14 cellular contexts compared by ENCODE assay signal in genomic region chr9:16213781-16214515, GRCh38.
DNase-seq lines count a peak whose midpoint lies in the region; ATAC-seq and TF ChIP-seq lines count a peak whose summit lies in the region.
"Had no signal": no experiment of that assay in that cellular context is flagged by ENCODE, and none has a peak within 500 bp of the region (broad histone marks: within the 10 kb centered on the region; RNA-seq: fewer than 3 reads in every experiment).

No MANE protein-coding gene starts in this region.

- in situ Hi-C loops in G401 (cut with HindIII; ENCODE audit: low sequenced_read_pairs): no loop called here

- H3K4me3 Mint-ChIP-seq in activated T-cell treated with anti-CD3 and anti-CD28 coated beads, Interleukin-2, amount 50 U/mL, for 72 hours: no peak overlapping the region

- peak; percentile 98 for ATAC-seq in SK-N-SH treated with all-trans-retinoic acid at 6 μM for 48 hours
- no peak for ATAC-seq in activated T-cell treated with anti-CD3 and anti-CD28 coated beads, Interleukin-2, amount 50 U/mL, for 72 hours (replicated peaks in 1 of 2)
- ATAC-seq: K562 had no signal

- H3K36me3 Mint-ChIP-seq in activated T-cell treated with anti-CD3 and anti-CD28 coated beads, Interleukin-2, amount 50 U/mL, for 72 hours (ENCODE audit: insufficient read depth in 2 of 2): peaks cover 0 to 2% of the 10 kb centered on the region in 2 donors

- no peaks in the 10 kb centered on the region for H3K4me1 Mint-ChIP-seq in activated T-cell treated with anti-CD3 and anti-CD28 coated beads, Interleukin-2, amount 50 U/mL, for 72 hours (ENCODE audit: low read depth)

- peak; percentile 93 for DNase-seq in AG10803 (ENCODE audit: low read depth)
- peak; percentile 93 to 97 for DNase-seq in foreskin fibroblast
- peak; percentile 14 for DNase-seq in pons (ENCODE audit: low spot score)
- no peak for DNase-seq in DMS53 (lab: John Stamatoyannopoulos, UW)
- no peak for DNase-seq in G401 (ENCODE audit: low spot score)
- no peak for DNase-seq in activated T-cell treated with anti-CD3 and anti-CD28 coated beads, Interleukin-2, amount 50 U/mL, for 72 hours
- no peak for DNase-seq in COLO668 (lab: John Stamatoyannopoulos, UW; ENCODE audit: unreplicated experiment)
- DNase-seq: activated CD4-positive, alpha-beta T cell treated with anti-CD3 and anti-CD28 coated beads, Interleukin-2, amount 50 U/mL, for 1 hour; Calu3; cerebellar nuclear complex; mesendoderm had no signal

- H3K27me3 Mint-ChIP-seq in activated T-cell treated with anti-CD3 and anti-CD28 coated beads, Interleukin-2, amount 50 U/mL, for 72 hours (ENCODE audit: low read depth): no peaks in the 10 kb centered on the region

- H3K4me3 ChIP-seq in AG10803 (ENCODE audit: low read length): no peak overlapping the region
- no peak overlapping the region for H3K4me3 ChIP-seq in foreskin fibroblast (ENCODE audit: low read depth in 1 of 2, low read length in 2 of 2)
- H3K4me3 ChIP-seq: K562, Peyer's patch had no signal

- TF ChIP-seq CTCF in AG10803 (conservative IDR thresholded peaks at IDR 0.05; ENCODE audit: low read length): no peak
- TF ChIP-seq CTCF in foreskin fibroblast (IDR thresholded peaks at IDR 0.05; ENCODE audit: low read depth, low read length): no peak

- H3K27ac Mint-ChIP-seq in activated T-cell treated with anti-CD3 and anti-CD28 coated beads, Interleukin-2, amount 50 U/mL, for 72 hours: no peak overlapping the region

- peaks cover 0 to 7% of the 10 kb centered on the region in 2 donors for H3K9me3 Mint-ChIP-seq in activated T-cell treated with anti-CD3 and anti-CD28 coated beads, Interleukin-2, amount 50 U/mL, for 72 hours

TF ChIP-seq in SK-N-SH treated with all-trans-retinoic acid at 6 μM for 48 hours, 23 proteins besides CTCF, POLR2A, EP300 and RAD21:
- TF ChIP-seq ISL1 (CRISPR knock-in tag; IDR thresholded peaks at IDR 0.05): peak; percentile 65
- no peak for TF ChIP-seq PATZ1 (CRISPR knock-in tag; IDR thresholded peaks at IDR 0.05; ENCODE audit: borderline replicate concordance)

Comparison
In these comparisons a context has a peak if more than half of its experiments do, and no peak if none do; other contexts are left out.
1. DNase-seq: peak in AG10803 (single experiment), foreskin fibroblast (2 of 2) and pons (single experiment); none in DMS53 (single experiment), G401 (single experiment), activated T-cell treated with anti-CD3 and anti-CD28 coated beads, Interleukin-2, amount 50 U/mL, for 72 hours (0 of 2) and COLO668 (single experiment).